In genomic region chr19:680287-681028, GRCh38 we compare ENCODE assay signal across 1 cellular context.
TF ChIP-seq lines count a peak whose summit lies in the region.

No MANE protein-coding gene starts in this region.

TF ChIP-seq in HepG2, 621 proteins besides CTCF, POLR2A, EP300 and RAD21 (continued from another document and continues in another):
- TF ChIP-seq THRA (CRISPR knock-in tag; IDR thresholded peaks at IDR 0.05; ENCODE audit: borderline replicate concordance) (no peak), ATAD3A (CRISPR knock-in tag; IDR thresholded peaks at IDR 0.05) (no peak), TP53 (CRISPR knock-in tag; conservative IDR thresholded peaks at IDR 0.05) (no peak), TOE1 (CRISPR knock-in tag; IDR thresholded peaks at IDR 0.05) (no peak), ZNF496 (CRISPR knock-in tag; IDR thresholded peaks at IDR 0.05; ENCODE audit: insufficient replicate concordance) (no peak), GATAD1 (CRISPR knock-in tag; IDR thresholded peaks at IDR 0.05) (no peak), ZNF460 (CRISPR knock-in tag; IDR thresholded peaks at IDR 0.05; ENCODE audit: borderline replicate concordance) (no peak), MAX (IDR thresholded peaks at IDR 0.05) (peak; percentile 84), ZFP36L1 (CRISPR knock-in tag; IDR thresholded peaks at IDR 0.05) (no peak), NFE2L2 (IDR thresholded peaks at IDR 0.05; ENCODE audit: low read length) (no peak), ZFYVE20 (CRISPR knock-in tag; IDR thresholded peaks at IDR 0.05; ENCODE audit: borderline replicate concordance, low read depth) (no peak), SP140L (CRISPR knock-in tag; IDR thresholded peaks at IDR 0.05; ENCODE audit: borderline replicate concordance) (no peak), ZNF530 (CRISPR knock-in tag; IDR thresholded peaks at IDR 0.05; ENCODE audit: low read depth) (no peak), DNMT3B (CRISPR knock-in tag; conservative IDR thresholded peaks at IDR 0.05) (no peak), ZNF775 (CRISPR knock-in tag; IDR thresholded peaks at IDR 0.05; ENCODE audit: borderline replicate concordance) (no peak), NFE2L1 (CRISPR knock-in tag; IDR thresholded peaks at IDR 0.05; ENCODE audit: borderline replicate concordance) (no peak), STAT6 (CRISPR knock-in tag; IDR thresholded peaks at IDR 0.05; ENCODE audit: borderline replicate concordance) (no peak), TMF1 (CRISPR knock-in tag; IDR thresholded peaks at IDR 0.05; ENCODE audit: low read depth) (peak; percentile 79; the same call in 1 of the 2 replicates), SKIL (CRISPR knock-in tag; IDR thresholded peaks at IDR 0.05; ENCODE audit: borderline replicate concordance) (no peak), SP1 (IDR thresholded peaks at IDR 0.05) (peak; percentile 68), SP1 (CRISPR knock-in tag; IDR thresholded peaks at IDR 0.05) (peak; percentile 26; the same call in 1 of the 2 replicates), MEIS2 (CRISPR knock-in tag; IDR thresholded peaks at IDR 0.05) (peak; percentile 30; the same call in 1 of the 2 replicates), JUN (CRISPR knock-in tag; IDR thresholded peaks at IDR 0.05) (no peak), POGK (CRISPR knock-in tag; conservative IDR thresholded peaks at IDR 0.05) (no peak), DR1 (CRISPR knock-in tag; IDR thresholded peaks at IDR 0.05) (no peak), NPAS2 (CRISPR knock-in tag; IDR thresholded peaks at IDR 0.05; ENCODE audit: borderline replicate concordance) (no peak), ZNF687 (CRISPR knock-in tag; IDR thresholded peaks at IDR 0.05) (peak; percentile 29), TCF7L2 (IDR thresholded peaks at IDR 0.05; ENCODE audit: low read depth, low read length) (no peak), ZNF891 (CRISPR knock-in tag; IDR thresholded peaks at IDR 0.05) (no peak), ZNF572 (CRISPR knock-in tag; IDR thresholded peaks at IDR 0.05) (no peak), ATF1 (CRISPR knock-in tag; IDR thresholded peaks at IDR 0.05) (no peak), CBFB (CRISPR knock-in tag; IDR thresholded peaks at IDR 0.05) (no peak), GABPB1 (CRISPR knock-in tag; IDR thresholded peaks at IDR 0.05) (no peak; the same call in 1 of the 2 replicates), FOXA3 (CRISPR knock-in tag; IDR thresholded peaks at IDR 0.05) (no peak), YY1 (IDR thresholded peaks at IDR 0.05; ENCODE audit: insufficient read depth, insufficient replicate concordance, low read depth, low read length) (peak; percentile 69), TGIF2 (CRISPR knock-in tag; IDR thresholded peaks at IDR 0.05) (no peak), REPIN1 (CRISPR knock-in tag; IDR thresholded peaks at IDR 0.05; ENCODE audit: borderline replicate concordance, low read depth) (no peak), RARG (CRISPR knock-in tag; IDR thresholded peaks at IDR 0.05; ENCODE audit: low read depth) (no peak), ZNF777 (CRISPR knock-in tag; IDR thresholded peaks at IDR 0.05) (no peak), DZIP1 (CRISPR knock-in tag; IDR thresholded peaks at IDR 0.05) (no peak), ONECUT2 (CRISPR knock-in tag; IDR thresholded peaks at IDR 0.05) (no peak), JUND (CRISPR knock-in tag; IDR thresholded peaks at IDR 0.05) (no peak), ZNF773 (CRISPR knock-in tag; IDR thresholded peaks at IDR 0.05; ENCODE audit: borderline replicate concordance) (no peak), SRY (CRISPR knock-in tag; IDR thresholded peaks at IDR 0.05) (peak; percentile 89; the same call in 1 of the 2 replicates), PCBP2 (optimal IDR thresholded peaks at IDR 0.05; ENCODE audit: low read depth, low read length, poor library complexity, severe bottlenecking) (no peak), PBX3 (CRISPR knock-in tag; IDR thresholded peaks at IDR 0.05; ENCODE audit: borderline replicate concordance) (no peak), HNRNPL (IDR thresholded peaks at IDR 0.05; ENCODE audit: low read depth, low read length) (no peak), ZNF329 (CRISPR knock-in tag; IDR thresholded peaks at IDR 0.05; ENCODE audit: low read depth) (no peak), SMAD9 (CRISPR knock-in tag; IDR thresholded peaks at IDR 0.05) (no peak), RFXANK (CRISPR knock-in tag; IDR thresholded peaks at IDR 0.05) (no peak), KDM3A (CRISPR knock-in tag; IDR thresholded peaks at IDR 0.05; ENCODE audit: low read depth) (no peak), ZNF280B (CRISPR knock-in tag; IDR thresholded peaks at IDR 0.05; ENCODE audit: borderline replicate concordance) (no peak)
